ENCODE assay signal across 1 cellular context in the genomic region with DNA sequence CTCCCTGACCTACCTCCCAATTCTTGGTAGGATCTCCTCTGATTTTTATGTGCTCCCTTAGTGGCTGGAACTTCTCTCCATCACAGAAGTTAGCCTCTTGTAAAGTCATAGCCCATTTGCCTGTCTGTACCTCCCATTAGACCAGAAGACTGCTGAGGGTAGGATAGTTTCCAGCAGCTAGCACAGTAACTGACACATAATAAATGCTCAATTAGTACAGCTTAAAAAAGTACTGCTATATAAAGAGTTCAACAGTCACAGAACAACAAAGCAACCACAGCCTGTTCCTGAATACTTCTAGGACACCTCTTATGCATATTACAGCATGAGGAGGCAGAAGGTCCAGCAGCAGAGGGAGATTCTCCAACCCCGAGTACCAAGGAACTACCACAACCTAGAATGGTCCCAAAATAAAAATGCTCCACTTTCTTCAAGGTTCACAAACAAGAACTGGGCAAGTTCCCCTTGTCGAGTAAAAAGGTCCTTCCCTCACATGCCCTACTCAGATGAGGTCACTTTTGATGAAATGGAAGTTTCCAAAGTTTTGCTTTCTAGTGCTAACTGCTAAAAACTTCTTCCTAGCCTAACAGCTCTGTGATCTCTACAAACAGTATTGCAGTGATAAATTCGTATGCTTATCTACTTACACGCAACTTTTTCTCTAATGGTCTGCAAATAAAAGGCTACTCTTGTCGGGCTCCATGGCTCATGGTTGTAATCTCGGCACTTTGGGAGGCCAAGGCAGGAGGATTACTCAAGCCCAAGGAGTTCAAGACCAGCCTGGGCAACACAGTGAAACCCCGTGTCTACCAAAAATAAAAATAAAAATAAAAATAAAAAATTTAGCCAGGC.
TF ChIP-seq lines count a peak whose summit lies in the region.

No MANE protein-coding gene starts in this region.

TF ChIP-seq in WTC11, 78 proteins besides CTCF, POLR2A, EP300 and RAD21 (continued from another document):
- TF ChIP-seq ZNF425 (CRISPR knock-in tag; conservative IDR thresholded peaks at IDR 0.05) (no peak), FOXP1 (CRISPR knock-in tag; IDR thresholded peaks at IDR 0.05; ENCODE audit: borderline replicate concordance) (no peak), SMAD4 (CRISPR knock-in tag; IDR thresholded peaks at IDR 0.05) (no peak), NR1H2 (CRISPR knock-in tag; IDR thresholded peaks at IDR 0.05) (no peak), TEAD1 (CRISPR knock-in tag; IDR thresholded peaks at IDR 0.05) (no peak), CDX4 (CRISPR knock-in tag; IDR thresholded peaks at IDR 0.05; ENCODE audit: borderline replicate concordance) (no peak), CREB1 (CRISPR knock-in tag; IDR thresholded peaks at IDR 0.05) (no peak), SOX15 (CRISPR knock-in tag; IDR thresholded peaks at IDR 0.05) (no peak)
- TF ChIP-seq, protein P1, sequence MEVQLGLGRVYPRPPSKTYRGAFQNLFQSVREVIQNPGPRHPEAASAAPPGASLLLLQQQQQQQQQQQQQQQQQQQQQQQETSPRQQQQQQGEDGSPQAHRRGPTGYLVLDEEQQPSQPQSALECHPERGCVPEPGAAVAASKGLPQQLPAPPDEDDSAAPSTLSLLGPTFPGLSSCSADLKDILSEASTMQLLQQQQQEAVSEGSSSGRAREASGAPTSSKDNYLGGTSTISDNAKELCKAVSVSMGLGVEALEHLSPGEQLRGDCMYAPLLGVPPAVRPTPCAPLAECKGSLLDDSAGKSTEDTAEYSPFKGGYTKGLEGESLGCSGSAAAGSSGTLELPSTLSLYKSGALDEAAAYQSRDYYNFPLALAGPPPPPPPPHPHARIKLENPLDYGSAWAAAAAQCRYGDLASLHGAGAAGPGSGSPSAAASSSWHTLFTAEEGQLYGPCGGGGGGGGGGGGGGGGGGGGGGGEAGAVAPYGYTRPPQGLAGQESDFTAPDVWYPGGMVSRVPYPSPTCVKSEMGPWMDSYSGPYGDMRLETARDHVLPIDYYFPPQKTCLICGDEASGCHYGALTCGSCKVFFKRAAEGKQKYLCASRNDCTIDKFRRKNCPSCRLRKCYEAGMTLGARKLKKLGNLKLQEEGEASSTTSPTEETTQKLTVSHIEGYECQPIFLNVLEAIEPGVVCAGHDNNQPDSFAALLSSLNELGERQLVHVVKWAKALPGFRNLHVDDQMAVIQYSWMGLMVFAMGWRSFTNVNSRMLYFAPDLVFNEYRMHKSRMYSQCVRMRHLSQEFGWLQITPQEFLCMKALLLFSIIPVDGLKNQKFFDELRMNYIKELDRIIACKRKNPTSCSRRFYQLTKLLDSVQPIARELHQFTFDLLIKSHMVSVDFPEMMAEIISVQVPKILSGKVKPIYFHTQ (CRISPR knock-in tag; IDR thresholded peaks at IDR 0.05): no peak
- TF ChIP-seq, protein P2, sequence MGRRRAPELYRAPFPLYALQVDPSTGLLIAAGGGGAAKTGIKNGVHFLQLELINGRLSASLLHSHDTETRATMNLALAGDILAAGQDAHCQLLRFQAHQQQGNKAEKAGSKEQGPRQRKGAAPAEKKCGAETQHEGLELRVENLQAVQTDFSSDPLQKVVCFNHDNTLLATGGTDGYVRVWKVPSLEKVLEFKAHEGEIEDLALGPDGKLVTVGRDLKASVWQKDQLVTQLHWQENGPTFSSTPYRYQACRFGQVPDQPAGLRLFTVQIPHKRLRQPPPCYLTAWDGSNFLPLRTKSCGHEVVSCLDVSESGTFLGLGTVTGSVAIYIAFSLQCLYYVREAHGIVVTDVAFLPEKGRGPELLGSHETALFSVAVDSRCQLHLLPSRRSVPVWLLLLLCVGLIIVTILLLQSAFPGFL (CRISPR knock-in tag; IDR thresholded peaks at IDR 0.05; ENCODE audit: borderline replicate concordance): no peak
- TF ChIP-seq, protein P3, sequence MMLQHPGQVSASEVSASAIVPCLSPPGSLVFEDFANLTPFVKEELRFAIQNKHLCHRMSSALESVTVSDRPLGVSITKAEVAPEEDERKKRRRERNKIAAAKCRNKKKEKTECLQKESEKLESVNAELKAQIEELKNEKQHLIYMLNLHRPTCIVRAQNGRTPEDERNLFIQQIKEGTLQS (CRISPR knock-in tag; conservative IDR thresholded peaks at IDR 0.05): no peak
- TF ChIP-seq, protein P4, sequence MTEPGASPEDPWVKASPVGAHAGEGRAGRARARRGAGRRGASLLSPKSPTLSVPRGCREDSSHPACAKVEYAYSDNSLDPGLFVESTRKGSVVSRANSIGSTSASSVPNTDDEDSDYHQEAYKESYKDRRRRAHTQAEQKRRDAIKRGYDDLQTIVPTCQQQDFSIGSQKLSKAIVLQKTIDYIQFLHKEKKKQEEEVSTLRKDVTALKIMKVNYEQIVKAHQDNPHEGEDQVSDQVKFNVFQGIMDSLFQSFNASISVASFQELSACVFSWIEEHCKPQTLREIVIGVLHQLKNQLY (CRISPR knock-in tag; IDR thresholded peaks at IDR 0.05): no peak
